In genomic region chr1:154955718-154956513, GRCh38 we compare ENCODE assay signal across 8 cellular contexts. TPM values are rescaled to one million over a fixed set of nuclear protein-coding genes. Genes with fewer than 3 reads are reported as not detected.
DNase-seq lines count a peak whose midpoint lies in the region; ATAC-seq and TF ChIP-seq lines count a peak whose summit lies in the region.

A gene with protein sequence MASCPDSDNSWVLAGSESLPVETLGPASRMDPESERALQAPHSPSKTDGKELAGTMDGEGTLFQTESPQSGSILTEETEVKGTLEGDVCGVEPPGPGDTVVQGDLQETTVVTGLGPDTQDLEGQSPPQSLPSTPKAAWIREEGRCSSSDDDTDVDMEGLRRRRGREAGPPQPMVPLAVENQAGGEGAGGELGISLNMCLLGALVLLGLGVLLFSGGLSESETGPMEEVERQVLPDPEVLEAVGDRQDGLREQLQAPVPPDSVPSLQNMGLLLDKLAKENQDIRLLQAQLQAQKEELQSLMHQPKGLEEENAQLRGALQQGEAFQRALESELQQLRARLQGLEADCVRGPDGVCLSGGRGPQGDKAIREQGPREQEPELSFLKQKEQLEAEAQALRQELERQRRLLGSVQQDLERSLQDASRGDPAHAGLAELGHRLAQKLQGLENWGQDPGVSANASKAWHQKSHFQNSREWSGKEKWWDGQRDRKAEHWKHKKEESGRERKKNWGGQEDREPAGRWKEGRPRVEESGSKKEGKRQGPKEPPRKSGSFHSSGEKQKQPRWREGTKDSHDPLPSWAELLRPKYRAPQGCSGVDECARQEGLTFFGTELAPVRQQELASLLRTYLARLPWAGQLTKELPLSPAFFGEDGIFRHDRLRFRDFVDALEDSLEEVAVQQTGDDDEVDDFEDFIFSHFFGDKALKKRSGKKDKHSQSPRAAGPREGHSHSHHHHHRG (minus strand): TSS chr1:154956099. CDS start chr1:154953721, 2,378 bp downstream.

- H3K36me3 ChIP-seq in BE2C (peaks cover 14% of the 10 kb centered on the region), left lung (peaks cover 0 to 23% of the 10 kb centered on the region in 2 donors)

- peak within 1 kb of the TSS; percentile 81 to 88 for H3K27ac ChIP-seq in left lung

- H3K27me3 ChIP-seq in BE2C = no peaks in the 10 kb centered on the region
- H3K27me3 ChIP-seq in left lung = no peaks in the 10 kb centered on the region

- H3K4me1 ChIP-seq in BE2C (peaks cover 8% of the 10 kb centered on the region; the same call in 1 of the 2 replicates), left lung (peaks cover 29 to 74% of the 10 kb centered on the region in 2 donors)

- peak; percentile 82 for DNase-seq in BE2C
- DNase-seq in HS-27A (ENCODE audit: low read depth) = peak; percentile 79
- peak; percentile 96 for DNase-seq in NCI-H82 treated with DMSO at 0.1 percent for 48 hours (lab: John Stamatoyannopoulos, UW; ENCODE audit: unreplicated experiment)
- peak; percentile 74 to 84 for DNase-seq in activated CD4-positive, alpha-beta T cell treated with anti-CD3 and anti-CD28 coated beads, Interleukin-2, amount 50 U/mL, for 48 hours
- DNase-seq in dermis microvascular lymphatic vessel endothelial cell (ENCODE audit: low read depth in 2 of 2) = peak; percentile 91 to 92
- peak in 1 of 2 donors; percentile 75 for DNase-seq in left lung
- DNase-seq in stimulated activated CD4-positive, alpha-beta T cell treated with anti-CD3 and anti-CD28 coated beads, Interleukin-2, amount 100 ng/mL, for 4 hours (ENCODE audit: low read depth) = peak; percentile 67

- H3K9me3 ChIP-seq in BE2C (no peaks in the 10 kb centered on the region), left lung (no peaks in the 10 kb centered on the region)

- intact Hi-C loops in left lung (cut with DNase I) = loop anchor here in 1 of 2 donors (10.0 kb wide), 1 partner anchor 109 kb away; the partner anchor contains the start of gene EFNA4

- ATAC-seq in GM19351 (IDR thresholded peaks at IDR 0.05; ENCODE audit: unreplicated experiment) = peak; percentile 72
- peak; percentile 87 for ATAC-seq in left lung

- no peak for TF ChIP-seq CTCF in BE2C (IDR thresholded peaks at IDR 0.05; ENCODE audit: low read depth, low read length)
- no peak for TF ChIP-seq CTCF in left lung (IDR thresholded peaks at IDR 0.05)

- H3K4me3 ChIP-seq in BE2C (ENCODE audit: low read depth, low read length) (peak within 1 kb of the TSS; percentile 76), left lung (peak within 1 kb of the TSS; percentile 50 to 58)

RNA-seq across cellular contexts. Expression of the gene that starts here (rescaled TPM):
- polyA plus RNA-seq in BE2C (2012; ENCODE audit: insufficient read depth, insufficient read length, low read depth) = 5.8 TPM
- 83.6 and 101 TPM in 2 replicates for total RNA-seq in dermis microvascular lymphatic vessel endothelial cell
- total RNA-seq in left lung = 10 to 100 TPM; 32.6 to 83.5 TPM
